ENCODE assay signal across 8 cellular contexts in the genomic region with DNA sequence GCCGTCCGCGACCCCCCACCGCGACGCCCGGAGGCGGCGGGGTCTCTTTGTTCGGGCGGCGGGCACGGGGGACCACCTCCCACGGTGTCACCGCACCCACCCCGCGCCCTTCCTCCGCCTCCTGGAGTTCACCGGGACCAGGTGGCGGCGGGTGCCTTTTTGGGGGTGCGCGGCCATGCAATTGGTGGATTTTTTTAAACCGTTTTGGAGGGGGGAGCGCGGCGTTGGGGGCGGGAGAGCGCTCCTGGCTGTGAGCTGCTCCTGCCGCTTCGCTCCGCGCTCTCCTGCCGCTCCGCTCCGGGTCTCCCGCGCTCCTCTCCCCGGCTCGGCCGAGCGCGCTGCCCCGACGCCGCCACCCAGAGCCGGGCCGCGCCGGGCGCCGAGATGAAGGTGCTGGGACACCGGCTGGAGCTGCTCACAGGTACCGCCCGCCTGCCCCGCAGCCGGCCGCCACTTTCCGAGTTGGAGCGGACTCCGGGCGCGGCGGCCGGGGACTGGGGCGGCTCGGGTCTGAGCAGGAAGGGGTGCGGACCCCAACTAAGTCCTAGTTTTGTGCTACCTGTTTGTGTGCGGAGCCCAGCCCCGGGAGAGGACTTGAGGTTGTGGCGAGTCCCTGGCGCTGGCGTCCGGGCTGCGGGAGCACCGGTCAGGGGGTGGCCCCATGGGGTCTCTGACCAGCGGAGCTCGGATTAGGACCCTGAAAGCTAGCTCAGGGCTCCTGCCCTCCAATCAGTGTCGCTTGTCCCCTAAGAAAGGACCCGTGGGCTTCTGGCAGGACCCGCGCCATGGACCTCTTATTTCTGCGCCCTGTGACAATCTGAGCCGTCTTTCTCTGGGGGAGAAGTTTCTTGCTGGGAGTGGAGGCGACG. TPM values are rescaled to one million over a fixed set of nuclear protein-coding genes. Genes with fewer than 3 reads are reported as not detected.
DNase-seq lines count a peak whose midpoint lies in the region; ATAC-seq, FAIRE-seq and TF ChIP-seq lines count a peak whose summit lies in the region.

No MANE protein-coding gene starts in this region.

- no peak overlapping the region for H3K4me3 ChIP-seq in CD8-positive, alpha-beta T cell (ENCODE audit: low read depth, low read length)
- H3K4me3 ChIP-seq in muscle layer of colon (ENCODE audit: low read depth in 1 of 2, low read length in 2 of 2), result peak overlapping the region; percentile 18 to 47

- ATAC-seq in CD8-positive, alpha-beta T cell, result no peak
- ATAC-seq in HG03025 (IDR thresholded peaks at IDR 0.05; ENCODE audit: low FRiP score, unreplicated experiment), result no peak

- POLR2A ChIA-PET in CD8-positive, alpha-beta T cell (lab: Charles Lee), result no interaction called here

- no peak overlapping the region for H3K27ac Mint-ChIP-seq in CD8-positive, alpha-beta T cell
- no peak overlapping the region for H3K27ac Mint-ChIP-seq in dendritic cell treated with granulocyte-macrophage colony-stimulating factor and Interleukin-4, amounts not matched to agents 40 ng/mL and 50 ng/mL, for 4 days

- TF ChIP-seq CTCF in CD8-positive, alpha-beta T cell (IDR thresholded peaks at IDR 0.05), result no peak

- no peak for TF ChIP-seq RAD21 in Ishikawa (IDR thresholded peaks at IDR 0.05; ENCODE audit: low read depth)

- H3K9ac ChIP-seq in muscle layer of colon (ENCODE audit: low read length), result no peak overlapping the region

- peaks cover 52% of the 10 kb centered on the region for H3K27me3 Mint-ChIP-seq in CD8-positive, alpha-beta T cell (ENCODE audit: low read depth)
- peaks cover 89% of the 10 kb centered on the region for H3K27me3 Mint-ChIP-seq in dendritic cell treated with granulocyte-macrophage colony-stimulating factor and Interleukin-4, amounts not matched to agents 40 ng/mL and 50 ng/mL, for 4 days

- intact Hi-C loops in CD8-positive, alpha-beta T cell (cut with DNase I, micrococcal nuclease), result no loop called here
- intact Hi-C loops in dendritic cell treated with granulocyte-macrophage colony-stimulating factor and Interleukin-4, amounts not matched to agents 40 ng/mL and 50 ng/mL, for 4 days (cut with micrococcal nuclease), result no loop called here

- no peak for FAIRE-seq in HTR-8/SVneo (lab: Jason Lieb, UNC)

- H3K36me3 ChIP-seq in CD8-positive, alpha-beta T cell (ENCODE audit: insufficient read depth, low read length), result no peaks in the 10 kb centered on the region
- H3K36me3 ChIP-seq in muscle layer of colon (ENCODE audit: insufficient read depth, low read length), result no peaks in the 10 kb centered on the region

- H3K4me1 ChIP-seq in CD8-positive, alpha-beta T cell (ENCODE audit: insufficient read depth, low read length), result peaks cover 5% of the 10 kb centered on the region
- peaks cover 7% of the 10 kb centered on the region for H3K4me1 ChIP-seq in muscle layer of colon (ENCODE audit: insufficient read depth, low read length)

- no peaks in the 10 kb centered on the region for H3K9me3 ChIP-seq in CD8-positive, alpha-beta T cell (ENCODE audit: low read length)
- H3K9me3 ChIP-seq in muscle layer of colon (ENCODE audit: low read length), result no peaks in the 10 kb centered on the region

- H3K27me3 ChIP-seq in CD8-positive, alpha-beta T cell (ENCODE audit: insufficient read depth, low read length), result peaks cover 22% of the 10 kb centered on the region
- peaks cover 26 to 53% of the 10 kb centered on the region in 2 donors for H3K27me3 ChIP-seq in muscle layer of colon (ENCODE audit: control insufficient read depth in 1 of 2, insufficient read depth in 2 of 2, low read length in 2 of 2)

- DNase-seq in CD8-positive, alpha-beta T cell, result no peak
- DNase-seq in HTR-8/SVneo (ENCODE audit: insufficient read length, low spot score) (no peak), LoVo (ENCODE audit: low spot score) (no peak)
- no peak for DNase-seq in activated CD4-positive, alpha-beta T cell treated with anti-CD3 and anti-CD28 coated beads, Interleukin-2, amount 50 U/mL, for 48 hours

- no peak overlapping the region for H3K27ac ChIP-seq in CD8-positive, alpha-beta T cell (ENCODE audit: low read depth, low read length)
- no peak overlapping the region for H3K27ac ChIP-seq in muscle layer of colon (ENCODE audit: low read depth, low read length)

- peaks cover 8% of the 10 kb centered on the region for H3K4me1 Mint-ChIP-seq in CD8-positive, alpha-beta T cell (ENCODE audit: low read depth)
- peaks cover 8% of the 10 kb centered on the region for H3K4me1 Mint-ChIP-seq in dendritic cell treated with granulocyte-macrophage colony-stimulating factor and Interleukin-4, amounts not matched to agents 40 ng/mL and 50 ng/mL, for 4 days (ENCODE audit: low read depth)

- no peaks in the 10 kb centered on the region for H3K36me3 Mint-ChIP-seq in CD8-positive, alpha-beta T cell
- H3K36me3 Mint-ChIP-seq in dendritic cell treated with granulocyte-macrophage colony-stimulating factor and Interleukin-4, amounts not matched to agents 40 ng/mL and 50 ng/mL, for 4 days (ENCODE audit: low read depth), result no peaks in the 10 kb centered on the region

- no peaks in the 10 kb centered on the region for H3K9me3 Mint-ChIP-seq in CD8-positive, alpha-beta T cell
- no peaks in the 10 kb centered on the region for H3K9me3 Mint-ChIP-seq in dendritic cell treated with granulocyte-macrophage colony-stimulating factor and Interleukin-4, amounts not matched to agents 40 ng/mL and 50 ng/mL, for 4 days

- peak overlapping the region; percentile 70 for H3K4me3 Mint-ChIP-seq in CD8-positive, alpha-beta T cell
- peak overlapping the region; percentile 30 for H3K4me3 Mint-ChIP-seq in dendritic cell treated with granulocyte-macrophage colony-stimulating factor and Interleukin-4, amounts not matched to agents 40 ng/mL and 50 ng/mL, for 4 days

- CTCF ChIA-PET in CD8-positive, alpha-beta T cell (lab: Charles Lee), result interaction anchor here (0.6 to 1.1 kb wide), 2 partner anchors 22 to 1698 kb away, joined by 3 to 5 read pairs; no protein-coding TSS in a partner anchor

- no peak for TF ChIP-seq EP300 in Ishikawa (IDR thresholded peaks at IDR 0.05; ENCODE audit: borderline replicate concordance)

TF ChIP-seq in Ishikawa, 13 proteins besides CTCF, POLR2A, EP300 and RAD21:
- TF ChIP-seq TAF1 (IDR thresholded peaks at IDR 0.05; ENCODE audit: low read depth) (no peak), ZBTB7A (IDR thresholded peaks at IDR 0.05; ENCODE audit: low read depth) (peak; percentile 23; the same call in 1 of the 2 replicates)
TF ChIP-seq in Ishikawa: peak in this region for 1.

RNA-seq across cellular contexts. Expression of gene NDRG4, which starts 35.7 kb away (rescaled TPM):
- not detected for total RNA-seq in CD8-positive, alpha-beta T cell

RNA-seq across cellular contexts. Expression of gene SETD6, which starts 51.0 kb away (rescaled TPM):
- total RNA-seq in CD8-positive, alpha-beta T cell, result 10 to 100 TPM; 17.3 to 17.4 TPM
